Comparison of ENCODE assay signal across 13 cellular contexts in genomic region chr7:13800694-13801448, GRCh38.
DNase-seq lines count a peak whose midpoint lies in the region; ATAC-seq and TF ChIP-seq lines count a peak whose summit lies in the region.
"Had no signal": no experiment of that assay in that cellular context is flagged by ENCODE, and none has a peak within 500 bp of the region (broad histone marks: within the 10 kb centered on the region; RNA-seq: fewer than 3 reads in every experiment).

No MANE protein-coding gene starts in this region.

- intact Hi-C loops in sciatic nerve (cut with DNase I) (no loop called here), psoas muscle (cut with DNase I) (no loop called here)

- H3K27me3 ChIP-seq in psoas muscle (ENCODE audit: insufficient read depth in 3 of 3, low read length in 2 of 3), result no peaks in the 10 kb centered on the region
- H3K27me3 ChIP-seq: BLaER1, hepatocyte, pancreas had no signal

- H3K27me3 Mint-ChIP-seq in immature natural killer cell (ENCODE audit: low read depth in 3 of 3), result peaks cover under 1 to 2% (median 2%) of the 10 kb centered on the region in 3 donors

- peak; percentile 18 to 24 for DNase-seq in SHP77 (lab: John Stamatoyannopoulos, UW)
- DNase-seq in SHP77 treated with DMSO at 0.1 percent for 48 hours (lab: John Stamatoyannopoulos, UW), result no peak
- peak; percentile 65 for DNase-seq in NCI-H446 treated with DMSO at 0.1 percent for 48 hours (lab: John Stamatoyannopoulos, UW)
- DNase-seq in dermis blood vessel endothelial cell, result peak; percentile 98
- peak; percentile 59 for DNase-seq in retinal pigment epithelial cell (ENCODE audit: low read depth)
- no peak for DNase-seq in immature natural killer cell
- no peak for DNase-seq in sciatic nerve (ENCODE audit: low spot score)
- DNase-seq in psoas muscle, result no peak
- DNase-seq: pancreas; stimulated activated naive CD4-positive, alpha-beta T cell treated with Interleukin-2 at 50 U/mL for 16 hours; SW 1271 had no signal

- WGBS in psoas muscle, 3 donors, result 71 to 75% (median 75%) methylated on average over 6 of the region's 6 CpGs

- TF ChIP-seq CTCF in retinal pigment epithelial cell (conservative IDR thresholded peaks at IDR 0.05; ENCODE audit: low read depth, low read length) (no peak), psoas muscle (IDR thresholded peaks at IDR 0.05) (no peak)

- H3K36me3 ChIP-seq in psoas muscle (ENCODE audit: insufficient read depth in 1 of 2, low read depth in 1 of 2), result no peaks in the 10 kb centered on the region
- H3K36me3 ChIP-seq: BLaER1, pancreas had no signal

- H3K9me3 ChIP-seq in psoas muscle, result no peaks in the 10 kb centered on the region
- H3K9me3 ChIP-seq: BLaER1, pancreas had no signal

- no peak overlapping the region for H3K27ac ChIP-seq in psoas muscle
- H3K27ac ChIP-seq: BLaER1, hepatocyte, pancreas had no signal

- peaks cover 0 to under 1% (median 0%) of the 10 kb centered on the region in 3 donors for H3K36me3 Mint-ChIP-seq in immature natural killer cell

- H3K4me1 Mint-ChIP-seq in immature natural killer cell, result no peaks in the 10 kb centered on the region

- peaks cover 0 to 12% (median 1%) of the 10 kb centered on the region in 6 donors for H3K9me3 Mint-ChIP-seq in immature natural killer cell

- H3K4me3 ChIP-seq in retinal pigment epithelial cell (ENCODE audit: low read length) (no peak overlapping the region), psoas muscle (no peak overlapping the region)
- H3K4me3 ChIP-seq: BLaER1, hepatocyte, pancreas had no signal

- ATAC-seq in sciatic nerve (no peak), psoas muscle (no peak)

- H3K4me1 ChIP-seq in psoas muscle, result no peaks in the 10 kb centered on the region
- H3K4me1 ChIP-seq: BLaER1, pancreas had no signal

- no peak overlapping the region for H3K27ac Mint-ChIP-seq in immature natural killer cell

- H3K4me3 Mint-ChIP-seq in immature natural killer cell, result no peak overlapping the region

Comparison
In these comparisons a context has a peak if more than half of its experiments do, and no peak if none do; other contexts are left out.
1. DNase-seq: peak in SHP77 (2 of 2), NCI-H446 treated with DMSO at 0.1 percent for 48 hours (single experiment), dermis blood vessel endothelial cell (single experiment) and retinal pigment epithelial cell (single experiment); none in SHP77 treated with DMSO at 0.1 percent for 48 hours (single experiment), immature natural killer cell (0 of 3), sciatic nerve (single experiment) and psoas muscle (0 of 2).